11 cellular contexts compared by ENCODE assay signal in genomic region chr5:39760385-39761198, GRCh38.
DNase-seq lines count a peak whose midpoint lies in the region; ATAC-seq, FAIRE-seq and TF ChIP-seq lines count a peak whose summit lies in the region.
"Had no signal": no experiment of that assay in that cellular context is flagged by ENCODE, and none has a peak within 500 bp of the region (broad histone marks: within the 10 kb centered on the region; RNA-seq: fewer than 3 reads in every experiment).

No MANE protein-coding gene starts in this region.

- peak overlapping the region; percentile 56 for H3K4me3 Mint-ChIP-seq in chondrocyte (ENCODE audit: unreplicated experiment)

- no peak for FAIRE-seq in D721Med (lab: Jason Lieb, UNC)

- no peaks in the 10 kb centered on the region for H3K27me3 ChIP-seq in AG04450 (ENCODE audit: control insufficient read depth, insufficient read depth, low read length)
- H3K27me3 ChIP-seq: BE2C, cardiac muscle cell had no signal

- POLR2A ChIA-PET in AG04450 (lab: Yijun Ruan, JAX) = interaction anchor here (0.6 to 1.0 kb wide), 3 partner anchors 11 to 44 kb away, joined by 3 read pairs; no protein-coding TSS in a partner anchor

- peaks cover 9% of the 10 kb centered on the region for H3K9me3 Mint-ChIP-seq in chondrocyte (ENCODE audit: low read depth)

- 80% methylated on average over 1 of the region's 5 CpGs; no CpG with 5 or more reads in 1 of the 2 experiments for WGBS in mesodermal cell (ENCODE audit: insufficient coverage in 2 of 2), 2 experiments

- H3K9me3 ChIP-seq in AG04450 (ENCODE audit: control insufficient read depth, insufficient read depth, low read length) = no peaks in the 10 kb centered on the region
- H3K9me3 ChIP-seq in mesodermal cell (ENCODE audit: control insufficient read depth, low read length) = no peaks in the 10 kb centered on the region
- H3K9me3 ChIP-seq: BE2C had no signal

- H3K36me3 Mint-ChIP-seq in chondrocyte (ENCODE audit: low read depth) = no peaks in the 10 kb centered on the region

- peaks cover 9% of the 10 kb centered on the region for H3K4me1 ChIP-seq in mesodermal cell (ENCODE audit: control insufficient read depth, insufficient read depth, low read length, poor library complexity, severe bottlenecking)
- H3K4me1 ChIP-seq: BE2C had no signal

- TF ChIP-seq CTCF in AG04450 (IDR thresholded peaks at IDR 0.05; ENCODE audit: low read depth, low read length) = no peak
- TF ChIP-seq CTCF in chondrocyte (IDR thresholded peaks at IDR 0.05) = no peak
- no peak for TF ChIP-seq CTCF in D721Med (IDR thresholded peaks at IDR 0.05; ENCODE audit: insufficient read depth, missing control alignments)

- no peaks in the 10 kb centered on the region for H3K36me3 ChIP-seq in mesodermal cell (ENCODE audit: control insufficient read depth, insufficient read depth, low read length)
- H3K36me3 ChIP-seq: BE2C, cardiac muscle cell had no signal

- peaks cover 78% of the 10 kb centered on the region for H3K4me1 Mint-ChIP-seq in chondrocyte (ENCODE audit: low read depth)

- CTCF ChIA-PET in AG04450 (lab: Charles Lee) = no interaction called here

- H3K4me3 ChIP-seq in AG04450 (ENCODE audit: low read depth, low read length) = no peak overlapping the region; the same call in 1 of the 2 replicates
- H3K4me3 ChIP-seq in mesodermal cell (ENCODE audit: extremely low read depth, insufficient read depth, low read length, poor library complexity, severe bottlenecking) = no peak overlapping the region
- H3K4me3 ChIP-seq: cardiac muscle cell had no signal

- DNase-seq in AG04450 (ENCODE audit: low read depth, low spot score) (peak; percentile 80), NOMO-1 (lab: John Stamatoyannopoulos, UW; ENCODE audit: unreplicated experiment in 2 of 2) (peak; percentile 78 to 86), chondrocyte (ENCODE audit: low spot score) (no peak), NCI-H2107 (lab: John Stamatoyannopoulos, UW) (no peak), OCI-M1 (lab: John Stamatoyannopoulos, UW) (no peak), D721Med (ENCODE audit: insufficient read length, low spot score) (no peak)
- DNase-seq: activated CD4-positive, CD25-positive, alpha-beta regulatory T cell treated with anti-CD3 and anti-CD28 coated beads, Interleukin-2, amount 50 U/mL, for 72 hours; BE2C had no signal

- H3K27ac Mint-ChIP-seq in chondrocyte (ENCODE audit: unreplicated experiment) = peak overlapping the region; percentile 100

- ATAC-seq in HG03565 (IDR thresholded peaks at IDR 0.05; ENCODE audit: unreplicated experiment) = no peak

- H3K27ac ChIP-seq in AG04450 (ENCODE audit: low read depth, low read length) (peak overlapping the region; percentile 95), mesodermal cell (ENCODE audit: low read depth, low read length, severe bottlenecking) (peak overlapping the region; percentile 36)
- H3K27ac ChIP-seq: cardiac muscle cell had no signal

- H3K27me3 Mint-ChIP-seq in chondrocyte (ENCODE audit: low read depth) = no peaks in the 10 kb centered on the region

Comparison
In these comparisons a context has a peak if more than half of its experiments do, and no peak if none do; other contexts are left out.
1. DNase-seq: peak in AG04450 (single experiment) and NOMO-1 (2 of 2); none in chondrocyte (single experiment), NCI-H2107 (single experiment), OCI-M1 (single experiment) and D721Med (single experiment).